In genomic region chr10:6701289-6701688, GRCh38 we compare ENCODE assay signal across 16 cellular contexts.
DNase-seq lines count a peak whose midpoint lies in the region; ATAC-seq and TF ChIP-seq lines count a peak whose summit lies in the region.
"Had no signal": no experiment of that assay in that cellular context is flagged by ENCODE, and none has a peak within 500 bp of the region (broad histone marks: within the 10 kb centered on the region; RNA-seq: fewer than 3 reads in every experiment).

No MANE protein-coding gene starts in this region.

- no peak overlapping the region for H2AFZ ChIP-seq in neural cell (ENCODE audit: low read depth, low read length)

- H3K27me3 ChIP-seq in neural cell (ENCODE audit: insufficient read depth, low read depth, low read length) (no peaks in the 10 kb centered on the region), right cardiac atrium (ENCODE audit: control insufficient read depth, insufficient read depth) (no peaks in the 10 kb centered on the region)
- H3K27me3 ChIP-seq: cardiac muscle cell, tibial nerve had no signal

- H3K27ac ChIP-seq in neural cell (ENCODE audit: low read length), result no peak overlapping the region
- no peak overlapping the region for H3K27ac ChIP-seq in right cardiac atrium (ENCODE audit: low read length)
- H3K27ac ChIP-seq: cardiac muscle cell, pancreas, tibial nerve had no signal

- WGBS in right cardiac atrium, result 71% methylated on average over 7 of the region's 7 CpGs

- no peak for TF ChIP-seq RAD21 in neural cell (conservative IDR thresholded peaks at IDR 0.05)

- TF ChIP-seq CTCF in GM12873 (IDR thresholded peaks at IDR 0.05; ENCODE audit: insufficient read depth, low read depth, low read length, missing control alignments) (peak; percentile 11), choroid plexus epithelial cell (conservative IDR thresholded peaks at IDR 0.05; ENCODE audit: low read depth, low read length) (peak; percentile 10), neural cell (IDR thresholded peaks at IDR 0.05; ENCODE audit: poor library complexity, severe bottlenecking) (peak; percentile 27)

- no peaks in the 10 kb centered on the region for H3F3A ChIP-seq in neural cell (ENCODE audit: insufficient read depth, low read length, poor library complexity, severe bottlenecking)

- H3K4me3 ChIP-seq in choroid plexus epithelial cell (ENCODE audit: low read depth, low read length), result no peak overlapping the region
- no peak overlapping the region for H3K4me3 ChIP-seq in neural cell (ENCODE audit: low read length)
- no peak overlapping the region for H3K4me3 ChIP-seq in right cardiac atrium (ENCODE audit: low read length)
- H3K4me3 ChIP-seq: cardiac muscle cell, pancreas, tibial nerve had no signal

- no peaks in the 10 kb centered on the region for H3K36me3 ChIP-seq in neural cell (ENCODE audit: insufficient read depth, low read length)
- H3K36me3 ChIP-seq: cardiac muscle cell, pancreas, tibial nerve had no signal

- no peaks in the 10 kb centered on the region for H3K79me2 ChIP-seq in neural cell (replicated peaks; ENCODE audit: insufficient read depth, low read length)

- no peaks in the 10 kb centered on the region for H3K9me2 ChIP-seq in neural cell (ENCODE audit: insufficient read depth, low read length)

- no peak for TF ChIP-seq EP300 in neural cell (conservative IDR thresholded peaks at IDR 0.05; ENCODE audit: poor library complexity, severe bottlenecking)

- no peak for ATAC-seq in GM19035 (IDR thresholded peaks at IDR 0.05; ENCODE audit: unreplicated experiment)
- no peak for ATAC-seq in right cardiac atrium
- ATAC-seq: pancreas had no signal

- H4K20me1 ChIP-seq in neural cell (ENCODE audit: insufficient read depth), result no peaks in the 10 kb centered on the region

- no peak overlapping the region for H3K4me2 ChIP-seq in neural cell (ENCODE audit: low read length)

- no peaks in the 10 kb centered on the region for H3K4me1 ChIP-seq in right cardiac atrium (ENCODE audit: control insufficient read depth, insufficient read depth, low read length)
- H3K4me1 ChIP-seq: pancreas, tibial nerve had no signal

- intact Hi-C loops in right cardiac atrium (cut with DNase I), result no loop called here

- no peak overlapping the region for H3K9ac ChIP-seq in neural cell (ENCODE audit: low read length)

- DNase-seq in NAMALWA (ENCODE audit: low spot score), result peak; percentile 39
- peak; percentile 7 for DNase-seq in choroid plexus epithelial cell (ENCODE audit: low read depth)
- no peak for DNase-seq in activated CD4-positive, CD25-positive, alpha-beta regulatory T cell treated with anti-CD3 and anti-CD28 coated beads, Interleukin-2, amount 50 U/mL, for 72 hours
- no peak for DNase-seq in AML-193 (lab: John Stamatoyannopoulos, UW)
- DNase-seq in right cardiac atrium, result no peak
- DNase-seq: CD8-positive, alpha-beta memory T cell; midbrain; NCI-H1092; NCI-H510A; pancreas; Right ventricle myocardium superior had no signal

- H3K9me3 ChIP-seq in neural cell (ENCODE audit: low read length) (no peaks in the 10 kb centered on the region), right cardiac atrium (ENCODE audit: control insufficient read depth, low read length) (no peaks in the 10 kb centered on the region)
- H3K9me3 ChIP-seq: pancreas, tibial nerve had no signal

TF ChIP-seq in neural cell, 6 proteins besides CTCF, POLR2A, EP300 and RAD21:
- TF ChIP-seq REST (IDR thresholded peaks at IDR 0.05; ENCODE audit: borderline replicate concordance) (no peak), EZH2 (IDR thresholded peaks at IDR 0.05; ENCODE audit: borderline replicate concordance, insufficient read depth, low read length, poor library complexity, severe bottlenecking) (no peak)

Comparison
In these comparisons a context has a peak if more than half of its experiments do, and no peak if none do; other contexts are left out.
1. DNase-seq: peak in NAMALWA (single experiment) and choroid plexus epithelial cell (single experiment); none in activated CD4-positive, CD25-positive, alpha-beta regulatory T cell treated with anti-CD3 and anti-CD28 coated beads, Interleukin-2, amount 50 U/mL, for 72 hours (single experiment), AML-193 (0 of 2) and right cardiac atrium (0 of 3).
2. Peak in every context shown above with its lines, with median percentiles within 50 percentile points of each other: CTCF ChIP-seq.